Comparison of ENCODE assay signal across 8 cellular contexts in the genomic region with DNA sequence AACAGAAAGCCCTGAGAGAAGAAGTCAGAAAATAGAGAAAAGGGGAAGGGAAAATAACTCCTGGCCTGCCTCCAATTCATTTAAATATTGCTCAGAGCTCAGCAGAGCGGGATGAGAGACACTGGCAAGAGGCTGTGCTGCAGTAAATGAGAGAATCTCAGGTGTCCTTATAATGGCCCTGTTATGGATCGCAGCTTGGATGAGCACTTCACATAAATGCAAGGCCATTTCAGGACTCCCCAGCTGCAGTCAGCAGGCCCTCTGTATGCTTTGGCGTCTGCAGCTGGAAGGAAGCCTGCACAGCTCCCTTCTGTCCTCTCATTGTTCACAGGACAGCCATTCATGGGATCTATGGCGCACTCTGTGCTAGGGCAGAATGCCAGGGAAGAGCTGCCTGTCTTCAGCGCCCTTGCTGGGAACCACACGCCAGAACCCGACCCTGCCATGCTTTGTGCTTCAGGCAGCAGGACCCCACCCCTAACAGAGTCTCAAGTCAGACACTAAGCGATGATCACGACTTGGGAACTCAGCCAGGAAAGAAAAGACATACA. TPM values are rescaled to one million over a fixed set of nuclear protein-coding genes. Genes with fewer than 3 reads are reported as not detected.
DNase-seq lines count a peak whose midpoint lies in the region; ATAC-seq and TF ChIP-seq lines count a peak whose summit lies in the region.

No MANE protein-coding gene starts in this region.

- H4K20me1 ChIP-seq in BLaER1 treated with 17β-estradiol and CSF1 and Interleukin-3, amounts not matched to agents 10 nM and 100 nM, result peaks cover 0 to 5% (median 0%) of the 10 kb centered on the region in 11 experiments; a peak in 1 of 22 replicates
- H4K20me1 ChIP-seq in MM.1S (ENCODE audit: insufficient read depth, low read length), result no peaks in the 10 kb centered on the region

- H3K27me3 ChIP-seq in BLaER1 treated with 17β-estradiol and CSF1 and Interleukin-3, amounts not matched to agents 10 nM and 100 nM, result no peaks in the 10 kb centered on the region
- H3K27me3 ChIP-seq in MM.1S (replicated peaks; ENCODE audit: insufficient read depth, low read length) (no peaks in the 10 kb centered on the region), psoas muscle (ENCODE audit: insufficient read depth in 3 of 3, low read length in 2 of 3) (no peaks in the 10 kb centered on the region)

- intact Hi-C loops in psoas muscle (cut with DNase I), result no loop called here

- H3K9me3 ChIP-seq in BLaER1 treated with 17β-estradiol and CSF1 and Interleukin-3, amounts not matched to agents 10 nM and 100 nM (replicated peaks in 1 of 11), result no peaks in the 10 kb centered on the region
- H3K9me3 ChIP-seq in MM.1S (replicated peaks; ENCODE audit: insufficient read depth, low read length), result no peaks in the 10 kb centered on the region
- H3K9me3 ChIP-seq in psoas muscle, result no peaks in the 10 kb centered on the region

- peak overlapping the region; percentile 49 to 95 (median 66) for H3K4me2 ChIP-seq in BLaER1 treated with 17β-estradiol and CSF1 and Interleukin-3, amounts not matched to agents 10 nM and 100 nM
- no peak overlapping the region for H3K4me2 ChIP-seq in MM.1S (ENCODE audit: low read depth, low read length)

- DNase-seq in MM.1S, result no peak
- peak; percentile 89 for DNase-seq in SK-MEL-5 (ENCODE audit: low read depth, low spot score)
- DNase-seq in fibroblast of villous mesenchyme (ENCODE audit: low read depth), result peak; percentile 22
- DNase-seq in psoas muscle, result no peak
- no peak for DNase-seq in A172 (ENCODE audit: low spot score)

- H2AFZ ChIP-seq in MM.1S (ENCODE audit: low read length), result 0 out of 2 replicates have a peak overlapping the region, but pooled peaks have one; percentile 4

- 5 to 11% (median 10%) methylated on average over 9 of the region's 9 CpGs for WGBS in psoas muscle, 3 donors

- no peaks in the 10 kb centered on the region for H3F3A ChIP-seq in MM.1S (ENCODE audit: insufficient read depth, low read length)

- peak overlapping the region in 6 of 11 experiments; percentile 39 to 69 (median 52); a peak in 9 of 22 replicates for H3K27ac ChIP-seq in BLaER1 treated with 17β-estradiol and CSF1 and Interleukin-3, amounts not matched to agents 10 nM and 100 nM
- H3K27ac ChIP-seq in MM.1S (ENCODE audit: low read length), result no peak overlapping the region
- no peak overlapping the region for H3K27ac ChIP-seq in psoas muscle

- H3K79me2 ChIP-seq in MM.1S (ENCODE audit: low read length), result no peaks in the 10 kb centered on the region

- peak overlapping the region in 5 of 10 experiments; percentile 32 to 57 (median 38); a peak in 6 of 20 replicates for H3K4me3 ChIP-seq in BLaER1 treated with 17β-estradiol and CSF1 and Interleukin-3, amounts not matched to agents 10 nM and 100 nM
- no peak overlapping the region for H3K4me3 ChIP-seq in MM.1S (ENCODE audit: low read length)
- no peak overlapping the region for H3K4me3 ChIP-seq in fibroblast of villous mesenchyme (ENCODE audit: low read depth, low read length)
- H3K4me3 ChIP-seq in psoas muscle, result peak overlapping the region; percentile 13

- in situ Hi-C loops in SK-MEL-5 (cut with HindIII; ENCODE audit: low pct_unique_long_range_greater_than_20kb, low sequenced_read_pairs), result no loop called here

- peak; percentile 93 for ATAC-seq in GM21447 (IDR thresholded peaks at IDR 0.05; ENCODE audit: unreplicated experiment)
- ATAC-seq in psoas muscle, result peak; percentile 34 to 64 (median 45)
- ATAC-seq in GM19467 (IDR thresholded peaks at IDR 0.05; ENCODE audit: unreplicated experiment), result no peak

- no peaks in the 10 kb centered on the region for H3K9me2 ChIP-seq in MM.1S (replicated peaks; ENCODE audit: insufficient read depth, low read length)

- H3K4me1 ChIP-seq in BLaER1 treated with 17β-estradiol and CSF1 and Interleukin-3, amounts not matched to agents 10 nM and 100 nM, result peaks cover 19 to 36% (median 27%) of the 10 kb centered on the region in 10 experiments
- H3K4me1 ChIP-seq in MM.1S (ENCODE audit: low read length), result no peaks in the 10 kb centered on the region
- peaks cover 7% of the 10 kb centered on the region for H3K4me1 ChIP-seq in psoas muscle

- peak overlapping the region in 9 of 11 experiments; percentile 25 to 70 (median 54); a peak in 12 of 22 replicates for H3K9ac ChIP-seq in BLaER1 treated with 17β-estradiol and CSF1 and Interleukin-3, amounts not matched to agents 10 nM and 100 nM
- H3K9ac ChIP-seq in MM.1S (ENCODE audit: low read length), result no peak overlapping the region

- no peaks in the 10 kb centered on the region for H3K36me3 ChIP-seq in BLaER1 treated with 17β-estradiol and CSF1 and Interleukin-3, amounts not matched to agents 10 nM and 100 nM
- H3K36me3 ChIP-seq in MM.1S (replicated peaks; ENCODE audit: insufficient read depth, low read length) (no peaks in the 10 kb centered on the region), psoas muscle (ENCODE audit: insufficient read depth in 1 of 2, low read depth in 1 of 2) (no peaks in the 10 kb centered on the region)

- no peak for TF ChIP-seq CTCF in MM.1S (IDR thresholded peaks at IDR 0.05; ENCODE audit: low read length)
- no peak for TF ChIP-seq CTCF in fibroblast of villous mesenchyme (IDR thresholded peaks at IDR 0.05; ENCODE audit: insufficient read depth, low read depth, low read length)
- no peak for TF ChIP-seq CTCF in psoas muscle (IDR thresholded peaks at IDR 0.05)

RNA-seq across cellular contexts. Expression of a gene that starts 20.7 kb away (rescaled TPM):
- 17.8 and 20.0 TPM in 2 replicates for total RNA-seq in SK-MEL-5 (2014; rRNA removed; shearing (Covaris generic))
- 12.5 and 14.2 TPM in 2 replicates for polyA plus RNA-seq in SK-MEL-5 (2015; cell fraction: cytosol; rRNA removed)
- polyA plus RNA-seq in SK-MEL-5 (2015; cell fraction: nucleus; rRNA removed), result 16.3 and 20.3 TPM in 2 replicates
- total RNA-seq in fibroblast of villous mesenchyme, result 17.4 and 18.1 TPM in 2 replicates
- total RNA-seq in psoas muscle, result 10 to 100 TPM in 3 of 4 donors, 1 to 10 TPM in 1; 9.8 to 20.8 (median 17.5) TPM
- polyA plus RNA-seq in psoas muscle, result 10 to 100 TPM in 1 of 3 donors, 1 to 10 TPM in 2; 6.9 to 10.8 (median 9.0) TPM
- 52.0 and 53.3 TPM in 2 replicates for total RNA-seq in A172 (2014; rRNA removed; shearing (Covaris generic))

RNA-seq across cellular contexts. Expression of a gene that starts 46.7 kb away (rescaled TPM):
- 21.5 TPM in 2 replicates for total RNA-seq in SK-MEL-5 (2014; rRNA removed; shearing (Covaris generic))
- polyA plus RNA-seq in SK-MEL-5 (2015; cell fraction: cytosol; rRNA removed), result 21.2 and 26.7 TPM in 2 replicates
- polyA plus RNA-seq in SK-MEL-5 (2015; cell fraction: nucleus; rRNA removed), result 18.7 and 23.5 TPM in 2 replicates
- total RNA-seq in fibroblast of villous mesenchyme (20.9 and 24.2 TPM in 2 replicates), psoas muscle (10 to 100 TPM in 3 of 4 donors, 1 to 10 TPM in 1; 8.5 to 49.0 (median 28.6) TPM)
- 10 to 100 TPM; 13.8 to 31.7 (median 15.7) TPM for polyA plus RNA-seq in psoas muscle
- total RNA-seq in A172 (2014; rRNA removed; shearing (Covaris generic)), result 24.4 and 26.2 TPM in 2 replicates

RNA-seq across cellular contexts. Expression of a gene that starts 46.9 kb away (rescaled TPM):
- 17.5 and 17.6 TPM in 2 replicates for total RNA-seq in SK-MEL-5 (2014; rRNA removed; shearing (Covaris generic))
- 12.8 and 16.9 TPM in 2 replicates for polyA plus RNA-seq in SK-MEL-5 (2015; cell fraction: cytosol; rRNA removed)
- 23.9 and 25.6 TPM in 2 replicates for polyA plus RNA-seq in SK-MEL-5 (2015; cell fraction: nucleus; rRNA removed)
- total RNA-seq in fibroblast of villous mesenchyme (10.3 and 14.7 TPM in 2 replicates), psoas muscle (10 to 100 TPM in 3 of 4 donors, 1 to 10 TPM in 1; 8.3 to 18.2 (median 16.8) TPM)
- 10 to 100 TPM in 1 of 3 donors, 1 to 10 TPM in 2; 4.7 to 10.2 (median 9.2) TPM for polyA plus RNA-seq in psoas muscle
- total RNA-seq in A172 (2014; rRNA removed; shearing (Covaris generic)), result 19.7 and 20.1 TPM in 2 replicates

Comparison
In these comparisons a context has a peak if more than half of its experiments do, and no peak if none do; other contexts are left out.
1. H3K27ac ChIP-seq: peak in BLaER1 treated with 17β-estradiol and CSF1 and Interleukin-3, amounts not matched to agents 10 nM and 100 nM (6 of 11); none in MM.1S (single experiment) and psoas muscle (single experiment).
2. DNase-seq: peak in SK-MEL-5 (single experiment) and fibroblast of villous mesenchyme (single experiment); none in MM.1S (single experiment), psoas muscle (0 of 2) and A172 (single experiment).